Comparison of ENCODE assay signal across 8 cellular contexts in the genomic region with DNA sequence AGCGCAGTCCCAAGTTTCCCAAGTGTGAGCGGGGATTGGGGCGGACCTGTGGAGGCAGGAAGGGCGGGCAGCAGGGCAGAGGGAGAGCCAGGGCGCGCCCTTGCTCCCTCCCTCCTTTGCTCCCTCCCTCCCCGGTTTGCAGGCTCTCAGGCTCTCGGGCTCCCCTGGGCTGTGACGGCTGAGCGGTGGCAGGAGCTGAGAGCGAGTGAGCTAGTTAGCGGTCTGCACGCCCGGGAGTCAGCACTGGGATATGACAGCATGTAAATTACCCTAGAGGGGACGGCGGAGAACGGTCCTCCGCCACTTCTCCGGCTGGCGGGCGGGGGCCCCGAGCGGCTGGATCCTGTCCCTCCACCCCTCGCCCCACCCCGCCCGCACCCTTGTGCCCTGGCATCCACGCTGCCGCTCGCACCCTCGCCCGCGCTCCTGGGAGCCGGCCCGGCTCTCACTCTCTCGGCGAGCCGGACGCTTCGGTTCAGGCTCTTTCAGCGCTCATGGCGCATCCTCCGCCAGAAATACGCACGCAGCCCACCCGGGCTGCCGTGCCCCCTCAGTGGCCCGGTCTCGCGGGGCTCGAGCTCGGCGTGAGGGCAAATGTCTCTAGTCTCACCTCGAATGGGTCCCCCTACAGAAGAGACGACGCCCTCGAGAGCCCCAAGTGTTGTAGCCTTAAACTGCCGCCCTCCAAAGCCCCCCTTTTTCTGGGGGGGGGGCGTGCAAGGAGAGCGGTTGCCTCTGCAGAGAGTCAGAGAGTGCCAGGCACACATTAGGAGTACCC. TPM values are rescaled to one million over a fixed set of nuclear protein-coding genes. Genes with fewer than 3 reads are reported as not detected.
DNase-seq lines count a peak whose midpoint lies in the region; ATAC-seq and TF ChIP-seq lines count a peak whose summit lies in the region.

Gene TSC22D3 (minus strand): TSS at position 54 of the 778 bp plus-strand sequence. CDS start 368 bp downstream, outside the sequence.

- intact Hi-C loops in left cardiac atrium (cut with DNase I) (loop anchor here (2.0 to 5.0 kb wide), 3 partner anchors 59 to 117 kb away; no protein-coding TSS in a partner anchor), posterior cingulate gyrus (cut with DNase I) (loop anchor here (2.0 kb wide), 1 partner anchor 59 kb away; no protein-coding TSS in a partner anchor)

- peak; percentile 19 for TF ChIP-seq CTCF in GM10266 (IDR thresholded peaks at IDR 0.05; ENCODE audit: control insufficient read depth, insufficient read depth, low read depth, missing control alignments)

- H3K27me3 Mint-ChIP-seq in T-helper 1 cell treated with Interleukin-12 subunit alpha and Interleukin-12 subunit beta and Interleukin-4 antibody, amounts not matched to agents 30 μg/mL and 1 μg/mL, for 36 hours (ENCODE audit: low read depth): peaks cover 16% of the 10 kb centered on the region

- H3K27ac Mint-ChIP-seq in T-helper 1 cell treated with Interleukin-12 subunit alpha and Interleukin-12 subunit beta and Interleukin-4 antibody, amounts not matched to agents 30 μg/mL and 1 μg/mL, for 36 hours: peak within 1 kb of the TSS; percentile 57

- no peaks in the 10 kb centered on the region for H3K9me3 Mint-ChIP-seq in T-helper 1 cell treated with Interleukin-12 subunit alpha and Interleukin-12 subunit beta and Interleukin-4 antibody, amounts not matched to agents 30 μg/mL and 1 μg/mL, for 36 hours

- H3K4me3 Mint-ChIP-seq in T-helper 1 cell treated with Interleukin-12 subunit alpha and Interleukin-12 subunit beta and Interleukin-4 antibody, amounts not matched to agents 30 μg/mL and 1 μg/mL, for 36 hours: peak within 1 kb of the TSS; percentile 83

- DNase-seq in GM10266 (ENCODE audit: extremely low spot score) (peak; percentile 50), NCI-H1092 (lab: John Stamatoyannopoulos, UW) (peak; percentile 48), amygdala (lab: John Stamatoyannopoulos, UW) (peak in 54 of 56 donors; percentile 1 to 80 (median 46)), left cardiac atrium (peak; percentile 82), posterior cingulate gyrus (peak; percentile 57 to 96 (median 74)), NCI-H187 treated with DMSO at 0.1 percent for 48 hours (lab: John Stamatoyannopoulos, UW) (no peak)

- H3K4me1 Mint-ChIP-seq in T-helper 1 cell treated with Interleukin-12 subunit alpha and Interleukin-12 subunit beta and Interleukin-4 antibody, amounts not matched to agents 30 μg/mL and 1 μg/mL, for 36 hours (ENCODE audit: low read depth): peaks cover 12% of the 10 kb centered on the region

- ATAC-seq in HG02610 (IDR thresholded peaks at IDR 0.05; ENCODE audit: unreplicated experiment): peak; percentile 88
- peak; percentile 91 to 94 for ATAC-seq in left cardiac atrium

- H3K36me3 Mint-ChIP-seq in T-helper 1 cell treated with Interleukin-12 subunit alpha and Interleukin-12 subunit beta and Interleukin-4 antibody, amounts not matched to agents 30 μg/mL and 1 μg/mL, for 36 hours (ENCODE audit: low read depth): no peaks in the 10 kb centered on the region

RNA-seq across cellular contexts. Expression of gene TSC22D3, which starts in this region (rescaled TPM):
- 100 to 1,000 TPM in 1 of 2 donors, 10 to 100 TPM in 1; 56.2 to 119 TPM for total RNA-seq in left cardiac atrium
